Comparison of ENCODE assay signal across 8 cellular contexts in the genomic region with DNA sequence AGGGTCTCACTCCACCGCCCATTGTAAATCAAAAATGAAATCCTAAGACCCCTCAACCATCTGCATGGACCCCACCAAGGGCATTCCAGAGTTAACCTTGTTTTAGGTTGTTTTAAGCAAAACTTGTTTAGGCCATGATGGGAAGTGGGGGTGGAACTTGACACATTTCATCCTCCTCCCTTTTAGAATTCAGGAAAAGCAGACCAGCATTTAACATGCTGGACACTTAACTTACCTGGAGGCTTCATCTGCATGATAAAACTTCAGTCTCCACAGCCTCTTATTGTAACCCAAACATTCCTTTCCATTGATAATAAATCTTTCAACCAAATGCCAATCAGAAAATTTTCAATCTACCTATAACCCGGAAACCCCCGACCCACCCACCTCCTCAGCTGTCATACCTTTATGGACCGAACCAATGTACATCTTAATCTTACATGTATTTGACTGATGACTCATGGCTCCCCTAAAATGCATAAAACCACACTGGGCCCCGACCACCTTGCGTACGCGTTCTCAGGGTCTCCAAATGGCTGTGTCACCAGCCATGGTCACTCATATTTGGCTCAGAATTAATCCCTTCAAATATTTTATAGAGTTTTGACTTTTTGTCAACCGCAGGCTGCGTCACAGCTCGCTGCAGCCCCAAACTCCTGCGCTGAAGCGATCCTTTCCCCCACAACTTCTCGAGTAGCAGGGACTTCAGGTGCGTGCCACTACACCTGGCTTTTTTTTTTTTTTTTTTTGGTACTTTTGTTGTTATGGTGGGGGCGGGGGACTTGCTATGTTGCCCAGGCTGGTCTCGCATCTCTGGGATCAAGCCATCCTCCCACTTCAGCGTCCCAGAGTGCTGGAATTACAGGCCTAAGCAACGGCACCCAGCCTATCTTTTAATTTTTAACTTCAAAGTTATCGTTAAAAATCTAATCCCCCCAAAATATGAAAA. TPM values are rescaled to one million over a fixed set of nuclear protein-coding genes. Genes with fewer than 3 reads are reported as not detected.
DNase-seq lines count a peak whose midpoint lies in the region; ATAC-seq and TF ChIP-seq lines count a peak whose summit lies in the region.

No MANE protein-coding gene starts in this region.

- H3K79me1 ChIP-seq in H9 (ENCODE audit: insufficient read depth, low read depth, low read length, poor library complexity, severe bottlenecking), result no peaks in the 10 kb centered on the region

- no peak overlapping the region for H2BK5ac ChIP-seq in H9 (ENCODE audit: insufficient read length, low read length)

- DNase-seq in H9 (no peak), hepatocyte (ENCODE audit: low spot score) (no peak), smooth muscle cell (lab: John Stamatoyannopoulos, UW; ENCODE audit: unreplicated experiment) (no peak), retina (no peak), DMS 273 treated with DMSO at 0.1 percent for 48 hours (lab: John Stamatoyannopoulos, UW) (no peak)
- no peak for DNase-seq in activated CD4-positive, alpha-beta memory T cell treated with anti-CD3 and anti-CD28 coated beads for 36 hours
- DNase-seq in activated CD4-positive, alpha-beta T cell treated with anti-CD3 and anti-CD28 coated beads for 48 hours, result no peak

- H3K4me3 ChIP-seq in hepatocyte, result peak overlapping the region; percentile 71
- H3K4me3 ChIP-seq in smooth muscle cell, result peak overlapping the region; percentile 94

- no peak overlapping the region for H3T11ph ChIP-seq in H9 (ENCODE audit: low read length)

- no peak overlapping the region for H3K4ac ChIP-seq in H9 (ENCODE audit: low read depth, low read length)

- peaks cover 39 to 43% of the 10 kb centered on the region in 2 experiments for H3K4me1 Mint-ChIP-seq in H9
- peaks cover 22% of the 10 kb centered on the region for H3K4me1 Mint-ChIP-seq in activated CD4-positive, alpha-beta memory T cell treated with anti-CD3 and anti-CD28 coated beads for 36 hours (ENCODE audit: low read depth)

- H3K79me2 ChIP-seq in H9 (ENCODE audit: insufficient read depth, low read length), result no peaks in the 10 kb centered on the region
- H3K79me2 ChIP-seq in hepatocyte, result peaks cover 16% of the 10 kb centered on the region
- peaks cover 6% of the 10 kb centered on the region for H3K79me2 ChIP-seq in smooth muscle cell (ENCODE audit: low read depth)

- H3K9me3 ChIP-seq in H9 (ENCODE audit: control insufficient read depth, low read depth, low read length), result no peaks in the 10 kb centered on the region
- H3K9me3 ChIP-seq in hepatocyte (ENCODE audit: low read depth), result no peaks in the 10 kb centered on the region
- no peaks in the 10 kb centered on the region for H3K9me3 ChIP-seq in smooth muscle cell (replicated peaks; ENCODE audit: low read depth)

- H3K56ac ChIP-seq in H9 (ENCODE audit: insufficient read length, low read depth, low read length), result no peak overlapping the region

- H3F3A ChIP-seq in smooth muscle cell (ENCODE audit: low read depth), result peaks cover 9% of the 10 kb centered on the region

- no peaks in the 10 kb centered on the region for H3K9me2 ChIP-seq in hepatocyte (replicated peaks; ENCODE audit: insufficient read depth)

- H3K36me3 ChIP-seq in hepatocyte (replicated peaks; ENCODE audit: insufficient read depth, low read depth), result no peaks in the 10 kb centered on the region
- H3K36me3 ChIP-seq in smooth muscle cell (ENCODE audit: low read depth), result no peaks in the 10 kb centered on the region

- H3K4me3 Mint-ChIP-seq in H9, result peak overlapping the region; percentile 84 to 89
- H3K4me3 Mint-ChIP-seq in activated CD4-positive, alpha-beta memory T cell treated with anti-CD3 and anti-CD28 coated beads for 36 hours, result peak overlapping the region; percentile 92

- no peak overlapping the region for H4K91ac ChIP-seq in H9 (ENCODE audit: insufficient read length, low read depth, low read length)

- no peaks in the 10 kb centered on the region; a peak in 1 of 7 replicates for H3K36me3 Mint-ChIP-seq in H9 (ENCODE audit: insufficient read depth in 1 of 3, low read depth in 3 of 3)
- peaks cover 13% of the 10 kb centered on the region for H3K36me3 Mint-ChIP-seq in activated CD4-positive, alpha-beta memory T cell treated with anti-CD3 and anti-CD28 coated beads for 36 hours

- no peak overlapping the region for H2BK12ac ChIP-seq in H9 (ENCODE audit: insufficient read length, low read depth, low read length)

- CTCF ChIA-PET in activated CD4-positive, alpha-beta memory T cell treated with anti-CD3 and anti-CD28 coated beads for 36 hours (lab: Charles Lee), result no interaction called here

- no peak overlapping the region for H3K14ac ChIP-seq in H9 (ENCODE audit: insufficient read depth, low read length)

- POLR2A ChIA-PET in activated CD4-positive, alpha-beta memory T cell treated with anti-CD3 and anti-CD28 coated beads for 36 hours (lab: Charles Lee), result interaction anchor here (1.6 kb wide), 1 partner anchor 74 kb away, joined by 8 read pairs; the partner anchor contains the start of gene IMPA2

- no peak overlapping the region for H2BK20ac ChIP-seq in H9 (ENCODE audit: low read depth, low read length, poor library complexity, severe bottlenecking)

- H3K9me3 Mint-ChIP-seq in H9, result no peaks in the 10 kb centered on the region
- H3K9me3 Mint-ChIP-seq in activated CD4-positive, alpha-beta memory T cell treated with anti-CD3 and anti-CD28 coated beads for 36 hours, result no peaks in the 10 kb centered on the region

- no peak overlapping the region for H4K5ac ChIP-seq in H9 (ENCODE audit: insufficient read length, low read depth, low read length)

- peak overlapping the region; percentile 11 for H3K18ac ChIP-seq in H9 (ENCODE audit: insufficient read length, low read depth, low read length)

- H2AFZ ChIP-seq in H9 (ENCODE audit: low read length), result no peak overlapping the region
- H2AFZ ChIP-seq in hepatocyte, result peak overlapping the region; percentile 93
- peak overlapping the region; percentile 99 for H2AFZ ChIP-seq in smooth muscle cell (ENCODE audit: low read depth)

- intact Hi-C loops in activated CD4-positive, alpha-beta memory T cell treated with anti-CD3 and anti-CD28 coated beads for 36 hours (cut with micrococcal nuclease), result no loop called here

- no peaks in the 10 kb centered on the region for H3K27me3 ChIP-seq in H9 (ENCODE audit: insufficient read depth, low read length)
- H3K27me3 ChIP-seq in hepatocyte, result no peaks in the 10 kb centered on the region
- no peaks in the 10 kb centered on the region for H3K27me3 ChIP-seq in smooth muscle cell (ENCODE audit: low read depth)

- H3K4me2 ChIP-seq in H9 (ENCODE audit: insufficient read depth, insufficient read length, low read length), result peak overlapping the region; percentile 50
- peak overlapping the region; percentile 91 for H3K4me2 ChIP-seq in hepatocyte
- peak overlapping the region; percentile 99 for H3K4me2 ChIP-seq in smooth muscle cell

- peaks cover 4% of the 10 kb centered on the region for H3K23me2 ChIP-seq in H9 (ENCODE audit: insufficient read length, low read depth, low read length, poor library complexity, severe bottlenecking)

- H2BK15ac ChIP-seq in H9 (ENCODE audit: low read depth, low read length), result no peak overlapping the region

- H3K9ac ChIP-seq in H9 (ENCODE audit: extremely low read depth, insufficient read length, low read length), result no peak overlapping the region
- H3K9ac ChIP-seq in smooth muscle cell (ENCODE audit: low read depth), result peak overlapping the region; percentile 94

- H3K23ac ChIP-seq in H9 (ENCODE audit: insufficient read length, low read depth, low read length), result no peak overlapping the region

- H3K4me1 ChIP-seq in H9 (ENCODE audit: insufficient read depth, low read length) (peaks cover 7% of the 10 kb centered on the region), hepatocyte (ENCODE audit: insufficient read depth) (peaks cover 31% of the 10 kb centered on the region), smooth muscle cell (ENCODE audit: low read depth) (peaks cover 8% of the 10 kb centered on the region)

- TF ChIP-seq CTCF in H9 (conservative IDR thresholded peaks at IDR 0.05) (no peak), hepatocyte (IDR thresholded peaks at IDR 0.05; ENCODE audit: poor library complexity) (no peak), smooth muscle cell (IDR thresholded peaks at IDR 0.05; ENCODE audit: borderline replicate concordance, insufficient read depth, poor library complexity, severe bottlenecking) (no peak)

- H3K27me3 Mint-ChIP-seq in H9 (ENCODE audit: low read depth), result no peaks in the 10 kb centered on the region; the same call in 1 of the 2 replicates
- H3K27me3 Mint-ChIP-seq in activated CD4-positive, alpha-beta memory T cell treated with anti-CD3 and anti-CD28 coated beads for 36 hours, result no peaks in the 10 kb centered on the region

- ATAC-seq in GM18870 (IDR thresholded peaks at IDR 0.05; ENCODE audit: unreplicated experiment), result no peak

- H4K20me1 ChIP-seq in H9 (ENCODE audit: control insufficient read depth, insufficient read depth, insufficient read length) (no peaks in the 10 kb centered on the region), hepatocyte (ENCODE audit: insufficient read depth, poor library complexity, severe bottlenecking) (no peaks in the 10 kb centered on the region), smooth muscle cell (ENCODE audit: low read depth) (no peaks in the 10 kb centered on the region)

- H3K27ac ChIP-seq in H9 (ENCODE audit: insufficient read length, low read depth, low read length) (no peak overlapping the region), hepatocyte (peak overlapping the region; percentile 100), smooth muscle cell (ENCODE audit: low read depth) (peak overlapping the region; percentile 96)

- peak overlapping the region; percentile 47 to 85 (median 83); a peak in 4 of 7 replicates for H3K27ac Mint-ChIP-seq in H9
- H3K27ac Mint-ChIP-seq in activated CD4-positive, alpha-beta memory T cell treated with anti-CD3 and anti-CD28 coated beads for 36 hours, result peak overlapping the region; percentile 90

- no CpG with 5 or more reads among the region's 20 CpGs for WGBS in H9 (ENCODE audit: extremely low coverage, insufficient read length, low lambda C conversion rate)
- WGBS in hepatocyte (ENCODE audit: low lambda C conversion rate, missing lambda C conversion rate), result 61% methylated on average over 19 of the region's 20 CpGs
- WGBS in smooth muscle cell (ENCODE audit: low lambda C conversion rate), result 39% methylated on average over 20 of the region's 20 CpGs

- H4K8ac ChIP-seq in H9 (replicated peaks; ENCODE audit: insufficient read length, low read depth, low read length), result no peak overlapping the region

- no peak overlapping the region for H2AK5ac ChIP-seq in H9 (ENCODE audit: insufficient read length, low read length)

- no peak overlapping the region for H2BK120ac ChIP-seq in H9 (ENCODE audit: low read depth, low read length, poor library complexity, severe bottlenecking)

RNA-seq across cellular contexts. Expression of gene MPPE1, which starts 0.9 kb away (rescaled TPM):
- 12.7 and 13.2 TPM in 2 replicates for total RNA-seq in H9 (2021)
- 10 to 100 TPM; 34.0 to 35.4 TPM for total RNA-seq in activated CD4-positive, alpha-beta memory T cell treated with anti-CD3 and anti-CD28 coated beads for 36 hours
- total RNA-seq in hepatocyte, result 28.5 and 59.3 TPM in 2 replicates
- polyA plus RNA-seq in hepatocyte, result 45.5 and 52.7 TPM in 2 replicates
- 28.5 and 73.1 TPM in 2 replicates for total RNA-seq in smooth muscle cell
- polyA plus RNA-seq in smooth muscle cell, result 33.6 and 36.7 TPM in 2 replicates

RNA-seq across cellular contexts. Expression of gene CHMP1B, which starts 56.0 kb away (rescaled TPM):
- total RNA-seq in H9 (2021) (38.7 and 39.2 TPM in 2 replicates), hepatocyte (83.1 and 85.3 TPM in 2 replicates), smooth muscle cell (54.6 and 61.1 TPM in 2 replicates)
- 10 to 100 TPM; 21.2 to 22.0 TPM for total RNA-seq in activated CD4-positive, alpha-beta memory T cell treated with anti-CD3 and anti-CD28 coated beads for 36 hours
- polyA plus RNA-seq in hepatocyte (56.6 and 70.1 TPM in 2 replicates), smooth muscle cell (35.6 and 54.4 TPM in 2 replicates)
